1 cellular context compared by ENCODE assay signal in genomic region chr7:80133361-80134104, GRCh38.
TF ChIP-seq lines count a peak whose summit lies in the region.

No MANE protein-coding gene starts in this region.

TF ChIP-seq in GM23338, 12 proteins besides CTCF, POLR2A, EP300 and RAD21 (continued from another document):
- TF ChIP-seq, protein P1, sequence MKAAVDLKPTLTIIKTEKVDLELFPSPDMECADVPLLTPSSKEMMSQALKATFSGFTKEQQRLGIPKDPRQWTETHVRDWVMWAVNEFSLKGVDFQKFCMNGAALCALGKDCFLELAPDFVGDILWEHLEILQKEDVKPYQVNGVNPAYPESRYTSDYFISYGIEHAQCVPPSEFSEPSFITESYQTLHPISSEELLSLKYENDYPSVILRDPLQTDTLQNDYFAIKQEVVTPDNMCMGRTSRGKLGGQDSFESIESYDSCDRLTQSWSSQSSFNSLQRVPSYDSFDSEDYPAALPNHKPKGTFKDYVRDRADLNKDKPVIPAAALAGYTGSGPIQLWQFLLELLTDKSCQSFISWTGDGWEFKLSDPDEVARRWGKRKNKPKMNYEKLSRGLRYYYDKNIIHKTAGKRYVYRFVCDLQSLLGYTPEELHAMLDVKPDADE (IDR thresholded peaks at IDR 0.05) = no peak
- TF ChIP-seq CREB1 (CRISPR knock-in tag; IDR thresholded peaks at IDR 0.05; ENCODE audit: low read depth) = no peak
